22 cellular contexts compared by ENCODE assay signal in genomic region chr6:149771925-149772324, GRCh38.
"Had no signal": no experiment of that assay in that cellular context is flagged by ENCODE, and none has a peak within 500 bp of the region (broad histone marks: within the 10 kb centered on the region; RNA-seq: fewer than 3 reads in every experiment).

No MANE protein-coding gene starts in this region.

- H3K9me3 ChIP-seq: MG63, SJSA1 had no signal

- H3K4me3 ChIP-seq: MG63, SJSA1, SK-N-MC had no signal

- H3K27ac ChIP-seq: HL-60, RWPE1, SJSA1, SK-N-MC had no signal

- DNase-seq: Karpas-422, KBM-7, MG63, NCI-H1092, NCI-H1105 treated with DMSO at 0.1 percent for 48 hours, NCI-H1417 treated with DMSO at 0.1 percent for 48 hours, NCI-H146, NCI-H1694 treated with DMSO at 0.1 percent for 48 hours, NCI-H1930, NCI-H2081, NCI-H2107, NCI-H2227 treated with DMSO at 0.1 percent for 48 hours, NCI-H524, NCI-H69, NCI-H774, PC-3, SIG-M5 had no signal

- ATAC-seq: Panc1, PC-3 had no signal

- H3K27me3 ChIP-seq: MG63, SJSA1 had no signal
